ENCODE assay signal across 10 cellular contexts in genomic region chr18:69388222-69388621, GRCh38. TPM values are rescaled to one million over a fixed set of nuclear protein-coding genes. Genes with fewer than 3 reads are reported as not detected.
"Had no signal": no experiment of that assay in that cellular context is flagged by ENCODE, and none has a peak within 500 bp of the region (broad histone marks: within the 10 kb centered on the region; RNA-seq: fewer than 3 reads in every experiment).

No MANE protein-coding gene starts in this region.

- H3K4me2 ChIP-seq: GM23338 had no signal

- H3K4me1 ChIP-seq: HAP-1 had no signal

- H3K27ac Mint-ChIP-seq: GM23338, HFFc6 had no signal

- H3K4me3 Mint-ChIP-seq: GM23338, HFFc6 had no signal

- FAIRE-seq: HTR-8/SVneo, K562 had no signal

- H3K4me3 ChIP-seq: GM23338, HAP-1, K562 had no signal

- H3K9me3 ChIP-seq: HAP-1 had no signal

- H2AFZ ChIP-seq: GM23338 had no signal

- H3K36me3 ChIP-seq: HAP-1 had no signal

- DNase-seq: H7, HFFc6, IMR-90, KG1 had no signal

- H3K9me3 Mint-ChIP-seq: GM23338, HFFc6 had no signal

- ATAC-seq: GM23338, HCT116, K562 had no signal

RNA-seq across cellular contexts. Expression of gene DOK6, which starts 12.5 kb away (rescaled TPM):
- total RNA-seq: HFFc6, HT-29, K562 had no signal
- polyA plus RNA-seq: K562 had no signal
